In genomic region chr9:132151118-132151517, GRCh38 we compare ENCODE assay signal across 29 cellular contexts.
"Had no signal": no experiment of that assay in that cellular context is flagged by ENCODE, and none has a peak within 500 bp of the region (broad histone marks: within the 10 kb centered on the region; RNA-seq: fewer than 3 reads in every experiment).

No MANE protein-coding gene starts in this region.

- H3K36me3 ChIP-seq: pancreas, right lobe of liver, spleen, suprapubic skin, tibial artery, transverse colon, upper lobe of right lung, uterus had no signal

- H3K36me3 Mint-ChIP-seq: naive thymus-derived CD4-positive, alpha-beta T cell; natural killer cell treated with Interleukin-12 subunit alpha and Interleukin-12 subunit beta and Interleukin-15 and Interleukin-18, amount 100 ng/mL, for 72 hours; stimulated activated memory B cell treated with anti-CD40 and anti-IgM and Interleukin-4, amounts not matched to agents 10 μg/mL and 1 μg/mL and 100 μg/mL, for 72 hours; type B pancreatic cell had no signal

- H3K4me3 ChIP-seq: pancreas, psoas muscle, right lobe of liver, skin epidermis, smooth muscle cell, spleen, suprapubic skin, testis, tibial artery, transverse colon, upper lobe of right lung, uterus had no signal

- H3K4me3 Mint-ChIP-seq: naive thymus-derived CD4-positive, alpha-beta T cell; natural killer cell treated with Interleukin-12 subunit alpha and Interleukin-12 subunit beta and Interleukin-15 and Interleukin-18, amount 100 ng/mL, for 72 hours; nephron progenitor cell; neural crest cell; stimulated activated memory B cell treated with anti-CD40 and anti-IgM and Interleukin-4, amounts not matched to agents 10 μg/mL and 1 μg/mL and 100 μg/mL, for 72 hours; stimulated activated naive CD8-positive, alpha-beta T cell treated with anti-CD3 and anti-CD28 coated beads, Interleukin-15, amount 100 ng/mL, for 72 hours; type B pancreatic cell had no signal

- H3K27ac ChIP-seq: pancreas, psoas muscle, right lobe of liver, skin epidermis, spleen, suprapubic skin, testis, tibial artery, transverse colon, upper lobe of right lung, uterus had no signal

- H3K9me3 ChIP-seq: pancreas, psoas muscle, right lobe of liver, spleen, suprapubic skin, testis, tibial artery, transverse colon, upper lobe of right lung, uterus had no signal

- DNase-seq: naive thymus-derived CD4-positive, alpha-beta T cell; nephron progenitor cell; occipital lobe; pancreas; psoas muscle; right cardiac atrium; right lobe of liver; spleen; stimulated activated CD4-positive, alpha-beta T cell treated with anti-CD3 and anti-CD28 coated beads, Interleukin-12 subunit alpha, Interleukin-12 subunit beta, amount 100 ng/mL, for 4 hours; stimulated activated CD4-positive, alpha-beta T cell treated with anti-CD3 and anti-CD28 coated beads, Interleukin-1b, Interleukin-23, amount 100 ng/mL, for 48 hours; stimulated activated CD4-positive, alpha-beta T cell treated with anti-CD3 and anti-CD28 coated beads, Interleukin-4, amount 100 ng/mL, for 1 hour; stimulated activated CD4-positive, alpha-beta T cell treated with anti-CD3 and anti-CD28 coated beads, Interleukin-4, amount 100 ng/mL, for 4 hours; stimulated activated CD8-positive, alpha-beta memory T cell treated with anti-CD3 and anti-CD28 coated beads, Interleukin-4, amount 100 ng/mL, for 48 hours; stimulated activated naive CD4-positive, alpha-beta T cell; stimulated activated naive CD8-positive, alpha-beta T cell treated with anti-CD3 and anti-CD28 coated beads, Interleukin-15, amount 100 ng/mL, for 72 hours; stimulated activated naive CD8-positive, alpha-beta T cell treated with anti-CD3 and anti-CD28 coated beads, Interleukin-15, Interleukin-2, amounts not matched to agents 100 U/mL and 50 U/mL, for 24 hours; substantia nigra; testis; tibial artery; transverse colon; upper lobe of right lung; uterus had no signal

- ATAC-seq: naive thymus-derived CD4-positive, alpha-beta T cell; natural killer cell treated with Interleukin-12 subunit alpha and Interleukin-12 subunit beta and Interleukin-15 and Interleukin-18, amount 100 ng/mL, for 72 hours; pancreas; right lobe of liver; stimulated activated naive CD8-positive, alpha-beta T cell treated with anti-CD3 and anti-CD28 coated beads, Interleukin-15, amount 100 ng/mL, for 72 hours; stimulated activated naive CD8-positive, alpha-beta T cell treated with anti-CD3 and anti-CD28 coated beads, Interleukin-15, Interleukin-2, amounts not matched to agents 100 U/mL and 50 U/mL, for 24 hours; upper lobe of right lung had no signal

- H3K27me3 ChIP-seq: right lobe of liver, testis, uterus had no signal

- H3K4me1 Mint-ChIP-seq: stimulated activated memory B cell treated with anti-CD40 and anti-IgM and Interleukin-4, amounts not matched to agents 10 μg/mL and 1 μg/mL and 100 μg/mL, for 72 hours had no signal

- H3K4me1 ChIP-seq: pancreas, right lobe of liver, spleen, suprapubic skin, testis, tibial artery, transverse colon, upper lobe of right lung, uterus had no signal

- H3K4me2 ChIP-seq: smooth muscle cell had no signal

- H3K27ac Mint-ChIP-seq: naive thymus-derived CD4-positive, alpha-beta T cell; natural killer cell treated with Interleukin-12 subunit alpha and Interleukin-12 subunit beta and Interleukin-15 and Interleukin-18, amount 100 ng/mL, for 72 hours; nephron progenitor cell; stimulated activated memory B cell treated with anti-CD40 and anti-IgM and Interleukin-4, amounts not matched to agents 10 μg/mL and 1 μg/mL and 100 μg/mL, for 72 hours; stimulated activated naive CD8-positive, alpha-beta T cell treated with anti-CD3 and anti-CD28 coated beads, Interleukin-15, amount 100 ng/mL, for 72 hours; type B pancreatic cell had no signal

- H3K9me3 Mint-ChIP-seq: naive thymus-derived CD4-positive, alpha-beta T cell; natural killer cell treated with Interleukin-12 subunit alpha and Interleukin-12 subunit beta and Interleukin-15 and Interleukin-18, amount 100 ng/mL, for 72 hours; nephron progenitor cell; neural crest cell; stimulated activated memory B cell treated with anti-CD40 and anti-IgM and Interleukin-4, amounts not matched to agents 10 μg/mL and 1 μg/mL and 100 μg/mL, for 72 hours; stimulated activated naive CD8-positive, alpha-beta T cell treated with anti-CD3 and anti-CD28 coated beads, Interleukin-15, amount 100 ng/mL, for 72 hours; type B pancreatic cell had no signal
